Comparison of ENCODE assay signal across 1 cellular context in genomic region chr2:45293182-45293581, GRCh38.
TF ChIP-seq lines count a peak whose summit lies in the region.

No MANE protein-coding gene starts in this region.

TF ChIP-seq in SK-N-SH, 30 proteins besides CTCF, POLR2A, EP300 and RAD21 (continued from another document):
- TF ChIP-seq, protein P1, sequence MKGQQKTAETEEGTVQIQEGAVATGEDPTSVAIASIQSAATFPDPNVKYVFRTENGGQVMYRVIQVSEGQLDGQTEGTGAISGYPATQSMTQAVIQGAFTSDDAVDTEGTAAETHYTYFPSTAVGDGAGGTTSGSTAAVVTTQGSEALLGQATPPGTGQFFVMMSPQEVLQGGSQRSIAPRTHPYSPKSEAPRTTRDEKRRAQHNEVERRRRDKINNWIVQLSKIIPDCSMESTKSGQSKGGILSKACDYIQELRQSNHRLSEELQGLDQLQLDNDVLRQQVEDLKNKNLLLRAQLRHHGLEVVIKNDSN (IDR thresholded peaks at IDR 0.05; ENCODE audit: borderline replicate concordance, low read depth): no peak
- TF ChIP-seq JUND (IDR thresholded peaks at IDR 0.05): peak; percentile 15; the same call in 1 of the 2 replicates
- TF ChIP-seq POLR2AphosphoS5 (IDR thresholded peaks at IDR 0.05; ENCODE audit: low read depth, low read length): peak; percentile 30; the same call in 1 of the 2 replicates
- TF ChIP-seq, protein P2, sequence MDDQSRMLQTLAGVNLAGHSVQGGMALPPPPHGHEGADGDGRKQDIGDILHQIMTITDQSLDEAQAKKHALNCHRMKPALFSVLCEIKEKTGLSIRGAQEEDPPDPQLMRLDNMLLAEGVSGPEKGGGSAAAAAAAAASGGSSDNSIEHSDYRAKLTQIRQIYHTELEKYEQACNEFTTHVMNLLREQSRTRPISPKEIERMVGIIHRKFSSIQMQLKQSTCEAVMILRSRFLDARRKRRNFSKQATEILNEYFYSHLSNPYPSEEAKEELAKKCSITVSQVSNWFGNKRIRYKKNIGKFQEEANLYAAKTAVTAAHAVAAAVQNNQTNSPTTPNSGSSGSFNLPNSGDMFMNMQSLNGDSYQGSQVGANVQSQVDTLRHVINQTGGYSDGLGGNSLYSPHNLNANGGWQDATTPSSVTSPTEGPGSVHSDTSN (IDR thresholded peaks at IDR 0.05): peak; percentile 55
- TF ChIP-seq ELF1 (IDR thresholded peaks at IDR 0.05): no peak; the same call in 1 of the 2 replicates
- TF ChIP-seq CHD2 (IDR thresholded peaks at IDR 0.05; ENCODE audit: low read length, partially characterized antibody): no peak
- no peak; the same call in 1 of the 2 replicates for TF ChIP-seq GABPA (IDR thresholded peaks at IDR 0.05; ENCODE audit: low read depth)
- peak; percentile 72 for TF ChIP-seq TCF12 (IDR thresholded peaks at IDR 0.05)
- no peak for TF ChIP-seq FOSL2 (IDR thresholded peaks at IDR 0.05; ENCODE audit: borderline replicate concordance, low read depth)
- TF ChIP-seq RCOR1 (IDR thresholded peaks at IDR 0.05; ENCODE audit: low read length): no peak
